In the genomic region with DNA sequence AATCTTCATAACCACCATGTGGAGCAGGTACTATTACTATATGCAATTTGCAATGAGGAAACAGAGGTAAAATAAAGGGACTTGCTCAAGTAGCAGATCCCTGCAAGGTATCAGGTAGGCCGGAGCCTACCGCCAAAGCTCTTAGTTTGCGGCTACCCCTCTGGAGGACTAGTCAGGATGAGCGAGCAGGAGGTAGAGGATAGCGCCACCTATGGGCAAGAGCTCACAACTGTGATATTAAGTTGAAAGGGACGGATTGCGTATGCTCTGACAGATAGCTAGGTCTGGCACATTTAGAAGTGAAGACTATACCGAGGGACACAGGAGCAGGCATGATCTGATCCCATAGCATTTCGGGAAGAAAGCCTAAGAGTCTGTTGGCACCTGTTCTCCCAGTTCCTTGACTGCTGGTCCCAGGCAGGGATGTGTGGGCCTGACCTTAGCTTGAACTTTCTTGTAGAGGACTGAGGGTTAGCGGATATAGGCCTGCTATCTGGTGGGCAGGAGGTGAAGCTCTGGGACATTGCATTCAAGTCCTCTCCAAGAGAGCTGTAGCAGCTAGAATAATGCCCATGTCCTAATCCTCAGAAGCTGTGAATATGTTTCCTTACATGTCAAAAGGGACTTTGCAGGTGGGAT, we compare ENCODE assay signal across 8 cellular contexts. TPM values are rescaled to one million over a fixed set of nuclear protein-coding genes. Genes with fewer than 3 reads are reported as not detected.
DNase-seq lines count a peak whose midpoint lies in the region; ATAC-seq and TF ChIP-seq lines count a peak whose summit lies in the region.

No MANE protein-coding gene starts in this region.

- no peaks in the 10 kb centered on the region for H3K79me2 ChIP-seq in OCI-LY3 (ENCODE audit: low read length)

- H3K9ac ChIP-seq in OCI-LY3 (ENCODE audit: low read length) (no peak overlapping the region), colonic mucosa (ENCODE audit: low read depth in 2 of 2, low read length in 2 of 2) (no peak overlapping the region)

- TF ChIP-seq POLR2A in heart left ventricle (IDR thresholded peaks at IDR 0.05), result no peak

- TF ChIP-seq CTCF in heart left ventricle (IDR thresholded peaks at IDR 0.05) (peak in 10 of 12 donors; percentile 24 to 53 (median 36)), OCI-LY3 (IDR thresholded peaks at IDR 0.05; ENCODE audit: low read depth, low read length) (peak; percentile 80), colonic mucosa (IDR thresholded peaks at IDR 0.05) (no peak)

- no peak overlapping the region for H3K4me3 ChIP-seq in heart left ventricle
- no peak overlapping the region for H3K4me3 ChIP-seq in OCI-LY3 (ENCODE audit: low read length)
- no peak overlapping the region for H3K4me3 ChIP-seq in colonic mucosa
- H3K4me3 ChIP-seq in aorta (ENCODE audit: low read length in 2 of 2), result no peak overlapping the region

- no peak for DNase-seq in heart left ventricle
- no peak for DNase-seq in Right ventricle myocardium inferior (ENCODE audit: missing footprints)
- DNase-seq in colonic mucosa, result peak; percentile 34
- DNase-seq in renal cortical epithelial cell (ENCODE audit: low read depth), result peak; percentile 21
- no peak for DNase-seq in aorta
- DNase-seq in stimulated activated naive CD4-positive, alpha-beta T cell treated with Interleukin-2 at 50 U/mL for 16 hours (lab: John Stamatoyannopoulos, UW), result no peak

- H3K27me3 ChIP-seq in heart left ventricle, result no peaks in the 10 kb centered on the region
- no peaks in the 10 kb centered on the region for H3K27me3 ChIP-seq in OCI-LY3 (ENCODE audit: low read depth, low read length)
- no peaks in the 10 kb centered on the region for H3K27me3 ChIP-seq in colonic mucosa
- no peaks in the 10 kb centered on the region for H3K27me3 ChIP-seq in aorta (ENCODE audit: control insufficient read depth in 1 of 2, insufficient read depth in 2 of 2, low read length in 1 of 2)

- no peaks in the 10 kb centered on the region for H4K20me1 ChIP-seq in OCI-LY3 (ENCODE audit: insufficient read depth, low read length)

- H3K4me1 ChIP-seq in heart left ventricle (no peaks in the 10 kb centered on the region), OCI-LY3 (ENCODE audit: low read length) (no peaks in the 10 kb centered on the region), colonic mucosa (no peaks in the 10 kb centered on the region), aorta (ENCODE audit: control insufficient read depth in 1 of 2, insufficient read depth in 2 of 2, low read length in 2 of 2) (no peaks in the 10 kb centered on the region)

- H3K9me3 ChIP-seq in heart left ventricle, result peaks cover 0 to 5% (median 0%) of the 10 kb centered on the region in 12 donors
- H3K9me3 ChIP-seq in OCI-LY3 (ENCODE audit: insufficient read depth, low read length), result no peaks in the 10 kb centered on the region
- no peaks in the 10 kb centered on the region for H3K9me3 ChIP-seq in colonic mucosa
- H3K9me3 ChIP-seq in aorta (ENCODE audit: control insufficient read depth, low read length), result no peaks in the 10 kb centered on the region

- H3K36me3 ChIP-seq in heart left ventricle (no peaks in the 10 kb centered on the region), OCI-LY3 (replicated peaks; ENCODE audit: low read depth, low read length) (no peaks in the 10 kb centered on the region), colonic mucosa (no peaks in the 10 kb centered on the region), aorta (ENCODE audit: control insufficient read depth in 1 of 2, insufficient read depth in 2 of 2, low read length in 1 of 2) (no peaks in the 10 kb centered on the region)

- intact Hi-C loops in heart left ventricle (cut with DNase I), result loop anchor here in 1 of 10 donors (5.0 kb wide), 1 partner anchor 58 kb away; no protein-coding TSS in a partner anchor
- intact Hi-C loops in Right ventricle myocardium inferior (cut with DNase I), result loop anchor here (2.0 kb wide), 1 partner anchor 56 kb away; no protein-coding TSS in a partner anchor
- intact Hi-C loops in colonic mucosa (cut with DNase I), result no loop called here
- intact Hi-C loops in aorta (cut with DNase I), result no loop called here

- no peak overlapping the region for H2AFZ ChIP-seq in OCI-LY3 (ENCODE audit: low read depth, low read length)

- ATAC-seq in heart left ventricle, result no peak
- ATAC-seq in Right ventricle myocardium inferior, result no peak
- ATAC-seq in HG02798 (IDR thresholded peaks at IDR 0.05; ENCODE audit: poor library complexity, unreplicated experiment), result peak; percentile 79
- ATAC-seq in aorta (ENCODE audit: low FRiP score), result no peak

- no peak overlapping the region for H3K4me2 ChIP-seq in OCI-LY3 (ENCODE audit: low read length)

- no peak overlapping the region for H3K27ac ChIP-seq in heart left ventricle
- H3K27ac ChIP-seq in OCI-LY3 (ENCODE audit: low read length), result no peak overlapping the region
- H3K27ac ChIP-seq in colonic mucosa, result no peak overlapping the region
- H3K27ac ChIP-seq in aorta (ENCODE audit: low read depth in 1 of 2, low read length in 2 of 2), result no peak overlapping the region

- WGBS in heart left ventricle, 4 donors, result 37 to 62% (median 45%) methylated on average over 10 of the region's 10 CpGs
- 40 to 56% methylated on average over 10 of the region's 10 CpGs for WGBS in aorta, 2 donors

RNA-seq across cellular contexts. Expression of a gene that starts 48.0 kb away (rescaled TPM):
- total RNA-seq in heart left ventricle, result under 1 TPM in 1 of 9 donors, not detected in 8; 0.15 TPM
- polyA plus RNA-seq in heart left ventricle, result not detected
- not detected for total RNA-seq in Right ventricle myocardium inferior
- total RNA-seq in colonic mucosa, result 1 to 10 TPM in 1 of 2 donors, under 1 TPM in 1; 0.91 to 3.3 TPM
- total RNA-seq in renal cortical epithelial cell, result under 0.01 and 0.30 TPM in 2 replicates
- total RNA-seq in aorta, result not detected
- not detected for polyA plus RNA-seq in aorta

Comparison
In these comparisons a context has a peak if more than half of its experiments do, and no peak if none do; other contexts are left out.
1. DNase-seq: peak in colonic mucosa (single experiment) and renal cortical epithelial cell (single experiment); none in heart left ventricle (0 of 5), Right ventricle myocardium inferior (single experiment), aorta (0 of 2) and stimulated activated naive CD4-positive, alpha-beta T cell treated with Interleukin-2 at 50 U/mL for 16 hours (single experiment).